In genomic region chr2:191888400-191889166, GRCh38 we compare ENCODE assay signal across 29 cellular contexts. TPM values are rescaled to one million over a fixed set of nuclear protein-coding genes. Genes with fewer than 3 reads are reported as not detected.
"Had no signal": no experiment of that assay in that cellular context is flagged by ENCODE, and none has a peak within 500 bp of the region (broad histone marks: within the 10 kb centered on the region; RNA-seq: fewer than 3 reads in every experiment).

No MANE protein-coding gene starts in this region.

- H3K36me3 ChIP-seq: neutrophil, ovary, spleen, suprapubic skin, tibial artery, transverse colon, upper lobe of right lung, uterus had no signal

- H3K9ac ChIP-seq: parathyroid adenoma had no signal

- H3K4me2 ChIP-seq: smooth muscle cell had no signal

- H3K4me3 ChIP-seq: ovary, psoas muscle, skin epidermis, smooth muscle cell, spleen, suprapubic skin, testis, tibial artery, transverse colon, upper lobe of right lung, uterus had no signal

- H3K27ac ChIP-seq: neutrophil, ovary, parathyroid adenoma, psoas muscle, skin epidermis, spleen, suprapubic skin, testis, tibial artery, transverse colon, upper lobe of right lung, uterus had no signal

- H3K27me3 ChIP-seq: neutrophil, ovary, spleen, suprapubic skin, testis, tibial artery, transverse colon, upper lobe of right lung, uterus had no signal

- H3K79me2 ChIP-seq: parathyroid adenoma had no signal

- ATAC-seq: naive thymus-derived CD4-positive, alpha-beta T cell; natural killer cell; psoas muscle; right cardiac atrium; sciatic nerve; stimulated activated memory B cell treated with anti-CD40 and anti-IgM and Interleukin-4, amounts not matched to agents 10 μg/mL and 1 μg/mL and 100 μg/mL, for 72 hours; stimulated activated naive CD8-positive, alpha-beta T cell treated with anti-CD3 and anti-CD28 coated beads, Interleukin-15, amount 100 ng/mL, for 72 hours; stimulated activated naive CD8-positive, alpha-beta T cell treated with anti-CD3 and anti-CD28 coated beads, Interleukin-15, Interleukin-2, amounts not matched to agents 100 U/mL and 50 U/mL, for 24 hours; upper lobe of right lung had no signal

- H3K4me1 ChIP-seq: parathyroid adenoma, psoas muscle, suprapubic skin, testis, tibial artery, upper lobe of right lung had no signal

- H3K9me3 ChIP-seq: neutrophil, ovary, psoas muscle, suprapubic skin, testis, tibial artery, transverse colon, upper lobe of right lung, uterus had no signal

- H2AFZ ChIP-seq: parathyroid adenoma had no signal

- DNase-seq: naive thymus-derived CD4-positive, alpha-beta T cell; natural killer cell; occipital lobe; ovary; psoas muscle; right cardiac atrium; spleen; stimulated activated CD4-positive, alpha-beta T cell treated with anti-CD3 and anti-CD28 coated beads, Interleukin-12 subunit alpha, Interleukin-12 subunit beta, amount 100 ng/mL, for 4 hours; stimulated activated CD4-positive, alpha-beta T cell treated with anti-CD3 and anti-CD28 coated beads, Interleukin-1b, Interleukin-23, amount 100 ng/mL, for 48 hours; stimulated activated CD4-positive, alpha-beta T cell treated with anti-CD3 and anti-CD28 coated beads, Interleukin-4, amount 100 ng/mL, for 1 hour; stimulated activated CD4-positive, alpha-beta T cell treated with anti-CD3 and anti-CD28 coated beads, Interleukin-4, amount 100 ng/mL, for 4 hours; stimulated activated CD8-positive, alpha-beta memory T cell treated with anti-CD3 and anti-CD28 coated beads, Interleukin-4, amount 100 ng/mL, for 48 hours; stimulated activated naive CD4-positive, alpha-beta T cell; stimulated activated naive CD8-positive, alpha-beta T cell treated with anti-CD3 and anti-CD28 coated beads, Interleukin-15, amount 100 ng/mL, for 72 hours; stimulated activated naive CD8-positive, alpha-beta T cell treated with anti-CD3 and anti-CD28 coated beads, Interleukin-15, Interleukin-2, amounts not matched to agents 100 U/mL and 50 U/mL, for 24 hours; substantia nigra; testis; tibial artery; transverse colon; upper lobe of right lung; uterus had no signal

RNA-seq across cellular contexts. Expression of gene CAVIN2, which starts 41.7 kb away (rescaled TPM):
- total RNA-seq: neural crest cell had no signal
- polyA plus RNA-seq: naive thymus-derived CD4-positive, alpha-beta T cell; smooth muscle cell had no signal
